ENCODE assay signal across 9 cellular contexts in genomic region chr10:58152698-58153263, GRCh38.
DNase-seq lines count a peak whose midpoint lies in the region; ATAC-seq, FAIRE-seq and TF ChIP-seq lines count a peak whose summit lies in the region.
"Had no signal": no experiment of that assay in that cellular context is flagged by ENCODE, and none has a peak within 500 bp of the region (broad histone marks: within the 10 kb centered on the region; RNA-seq: fewer than 3 reads in every experiment).

No MANE protein-coding gene starts in this region.

- H3K9me3 ChIP-seq in MM.1S (replicated peaks; ENCODE audit: insufficient read depth, low read length) (no peaks in the 10 kb centered on the region), thoracic aorta (no peaks in the 10 kb centered on the region)

- peak; percentile 62 for TF ChIP-seq CTCF in MM.1S (IDR thresholded peaks at IDR 0.05; ENCODE audit: low read length)
- TF ChIP-seq CTCF in coronary artery (IDR thresholded peaks at IDR 0.05) = peak; percentile 21
- peak; percentile 41 for TF ChIP-seq CTCF in thoracic aorta (IDR thresholded peaks at IDR 0.05)

- H3K27ac ChIP-seq in MM.1S (ENCODE audit: low read length) (no peak overlapping the region), coronary artery (no peak overlapping the region), thoracic aorta (no peak overlapping the region)
- H3K27ac ChIP-seq: SK-N-MC had no signal

- H3K79me2 ChIP-seq in MM.1S (ENCODE audit: low read length) = no peaks in the 10 kb centered on the region

- H3K4me2 ChIP-seq in MM.1S (ENCODE audit: low read depth, low read length) = no peak overlapping the region

- no peaks in the 10 kb centered on the region for H3K9me2 ChIP-seq in MM.1S (replicated peaks; ENCODE audit: insufficient read depth, low read length)

- ATAC-seq in GM19351 (IDR thresholded peaks at IDR 0.05; ENCODE audit: unreplicated experiment) = peak; percentile 71
- no peak for ATAC-seq in thoracic aorta (ENCODE audit: insufficient number of reproducible peaks, low FRiP score, low read depth)
- ATAC-seq in GM18909 (IDR thresholded peaks at IDR 0.05; ENCODE audit: poor library complexity, unreplicated experiment) = no peak

- FAIRE-seq in TTC549 (lab: Jason Lieb, UNC) = peak; percentile 32

- H4K20me1 ChIP-seq in MM.1S (ENCODE audit: insufficient read depth, low read length) = no peaks in the 10 kb centered on the region

- no peaks in the 10 kb centered on the region for H3K4me1 ChIP-seq in MM.1S (ENCODE audit: low read length)
- H3K4me1 ChIP-seq in thoracic aorta (ENCODE audit: control insufficient read depth in 1 of 2, low read depth in 2 of 2) = no peaks in the 10 kb centered on the region

- DNase-seq in COR-L47 (lab: John Stamatoyannopoulos, UW) (peak; percentile 63), MM.1S (peak; percentile 52), coronary artery (ENCODE audit: low spot score) (no peak), medulla oblongata (ENCODE audit: extremely low spot score) (peak; percentile 77), thoracic aorta (ENCODE audit: low spot score) (no peak)

- no peak overlapping the region for H3K9ac ChIP-seq in MM.1S (ENCODE audit: low read length)

- no peak overlapping the region for H3K4me3 ChIP-seq in MM.1S (ENCODE audit: low read length)
- H3K4me3 ChIP-seq in coronary artery = no peak overlapping the region
- no peak overlapping the region for H3K4me3 ChIP-seq in thoracic aorta
- H3K4me3 ChIP-seq: SK-N-MC had no signal

- H3F3A ChIP-seq in MM.1S (ENCODE audit: insufficient read depth, low read length) = no peaks in the 10 kb centered on the region

- H3K27me3 ChIP-seq in MM.1S (replicated peaks; ENCODE audit: insufficient read depth, low read length) (no peaks in the 10 kb centered on the region), thoracic aorta (replicated peaks; ENCODE audit: insufficient read depth) (no peaks in the 10 kb centered on the region)

- H2AFZ ChIP-seq in MM.1S (ENCODE audit: low read length) = no peak overlapping the region

- no peaks in the 10 kb centered on the region for H3K36me3 ChIP-seq in MM.1S (replicated peaks; ENCODE audit: insufficient read depth, low read length)
- no peaks in the 10 kb centered on the region for H3K36me3 ChIP-seq in thoracic aorta

Comparison
In these comparisons a context has a peak if more than half of its experiments do, and no peak if none do; other contexts are left out.
1. DNase-seq: peak in COR-L47 (single experiment), MM.1S (single experiment) and medulla oblongata (single experiment); none in coronary artery (single experiment) and thoracic aorta (single experiment).
2. Peak in every context shown above with its lines, with median percentiles within 50 percentile points of each other: CTCF ChIP-seq.